ENCODE assay signal across 11 cellular contexts in the genomic region with DNA sequence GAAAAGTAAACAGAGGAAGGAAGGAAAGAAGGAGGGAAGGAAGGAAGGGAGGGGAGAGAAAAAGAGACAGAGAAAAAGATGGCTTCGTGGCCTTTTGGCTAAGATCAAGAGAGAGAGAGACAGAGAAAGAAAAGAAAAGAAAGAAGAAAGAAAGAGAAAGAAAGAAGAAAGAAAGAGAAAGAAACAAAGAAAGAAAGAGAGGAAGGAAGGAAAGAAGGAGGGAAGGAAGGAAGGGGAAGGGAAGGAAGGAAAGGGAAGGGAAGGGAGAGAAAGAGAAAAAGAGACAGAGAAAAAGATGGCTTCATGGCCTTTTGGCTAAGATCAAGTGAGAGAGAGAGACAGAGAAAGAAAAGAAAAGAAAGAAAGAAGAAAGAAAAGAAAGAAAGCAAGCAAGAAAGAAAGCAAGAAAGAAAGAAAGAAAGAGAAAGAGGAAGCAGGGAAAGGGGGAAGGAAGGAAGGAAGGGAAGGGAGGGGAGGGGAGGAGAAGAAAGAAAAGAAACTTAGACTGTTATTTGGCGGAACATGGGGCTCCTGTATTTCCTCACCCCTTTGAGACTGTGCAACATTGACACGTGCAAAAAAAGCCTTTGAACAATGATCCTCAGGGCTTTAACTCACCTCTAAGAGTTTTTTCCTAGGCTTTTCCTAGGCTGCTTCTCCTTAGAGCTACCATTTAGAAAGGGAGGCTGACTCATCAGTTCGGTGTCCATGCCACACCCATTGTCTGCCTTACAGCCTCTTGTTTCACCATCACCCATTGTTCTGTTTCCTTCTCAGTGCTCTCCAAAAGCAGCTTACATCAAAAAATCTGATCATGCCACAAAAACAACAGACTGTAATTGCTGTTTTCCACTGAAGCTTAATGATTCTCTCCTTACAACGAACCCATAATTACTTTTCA.
DNase-seq lines count a peak whose midpoint lies in the region; ATAC-seq and TF ChIP-seq lines count a peak whose summit lies in the region.
"Had no signal": no experiment of that assay in that cellular context is flagged by ENCODE, and none has a peak within 500 bp of the region (broad histone marks: within the 10 kb centered on the region; RNA-seq: fewer than 3 reads in every experiment).

No MANE protein-coding gene starts in this region.

- H3K9me3 Mint-ChIP-seq in type B pancreatic cell: no peaks in the 10 kb centered on the region
- no peaks in the 10 kb centered on the region for H3K9me3 Mint-ChIP-seq in CD4-positive, alpha-beta T cell

- no peak overlapping the region for H3K9ac ChIP-seq in NT2/D1 (ENCODE audit: insufficient read length, low read depth)

- no peaks in the 10 kb centered on the region for H3K36me3 Mint-ChIP-seq in type B pancreatic cell
- no peaks in the 10 kb centered on the region for H3K36me3 Mint-ChIP-seq in CD4-positive, alpha-beta T cell (ENCODE audit: low read depth)

- no peak overlapping the region for H3K4me3 Mint-ChIP-seq in type B pancreatic cell
- H3K4me3 Mint-ChIP-seq in CD4-positive, alpha-beta T cell: no peak overlapping the region

- no peaks in the 10 kb centered on the region for H3K27me3 Mint-ChIP-seq in type B pancreatic cell
- peaks cover 14% of the 10 kb centered on the region for H3K27me3 Mint-ChIP-seq in CD4-positive, alpha-beta T cell

- ATAC-seq in HG03457 (IDR thresholded peaks at IDR 0.05; ENCODE audit: unreplicated experiment): no peak
- ATAC-seq in CD4-positive, alpha-beta T cell (ENCODE audit: poor library complexity): no peak

- H3K4me1 Mint-ChIP-seq in type B pancreatic cell (ENCODE audit: unreplicated experiment): no peaks in the 10 kb centered on the region
- H3K4me1 Mint-ChIP-seq in CD4-positive, alpha-beta T cell (ENCODE audit: low read depth): no peaks in the 10 kb centered on the region

- DNase-seq in NCI-H2227 treated with DMSO at 0.1 percent for 48 hours (lab: John Stamatoyannopoulos, UW) (peak; percentile 10), NCI-H2227 (lab: John Stamatoyannopoulos, UW; ENCODE audit: unreplicated experiment) (no peak), NT2/D1 (ENCODE audit: low read depth, low spot score) (peak; percentile 23), fibroblast of gingiva (ENCODE audit: low read depth) (peak; percentile 32), type B pancreatic cell (ENCODE audit: extremely low spot score, unreplicated experiment) (no peak), NCI-H2029 treated with DMSO at 0.1 percent for 48 hours (lab: John Stamatoyannopoulos, UW) (no peak)
- DNase-seq in CD4-positive, alpha-beta T cell: no peak
- DNase-seq: hypothalamus, NCI-H2029, pancreas had no signal

- H3K9me3 ChIP-seq in NT2/D1 (ENCODE audit: insufficient read depth, low read length): no peaks in the 10 kb centered on the region
- H3K9me3 ChIP-seq in CD4-positive, alpha-beta T cell (ENCODE audit: control insufficient read depth, low read length): no peaks in the 10 kb centered on the region
- H3K9me3 ChIP-seq: pancreas had no signal

- intact Hi-C loops in CD4-positive, alpha-beta T cell (cut with DNase I, micrococcal nuclease): no loop called here

- H3K27ac Mint-ChIP-seq in type B pancreatic cell: peak overlapping the region; percentile 63
- H3K27ac Mint-ChIP-seq in CD4-positive, alpha-beta T cell: no peak overlapping the region

- H3K4me3 ChIP-seq in NT2/D1 (ENCODE audit: insufficient read length, low read depth): no peak overlapping the region
- H3K4me3 ChIP-seq: pancreas had no signal

- POLR2A ChIA-PET in CD4-positive, alpha-beta T cell (lab: Charles Lee): no interaction called here

- no peaks in the 10 kb centered on the region for H3K36me3 ChIP-seq in NT2/D1 (ENCODE audit: insufficient read depth, insufficient read length, low read length)
- H3K36me3 ChIP-seq: pancreas had no signal

- no peak overlapping the region for H3K27ac ChIP-seq in CD4-positive, alpha-beta T cell (ENCODE audit: low read depth, low read length)
- H3K27ac ChIP-seq: pancreas had no signal

- H3K4me1 ChIP-seq in NT2/D1 (ENCODE audit: insufficient read depth, insufficient read length): no peaks in the 10 kb centered on the region
- H3K4me1 ChIP-seq: pancreas had no signal

- no peaks in the 10 kb centered on the region for H3K27me3 ChIP-seq in NT2/D1 (ENCODE audit: insufficient read depth, insufficient read length)
- no peaks in the 10 kb centered on the region for H3K27me3 ChIP-seq in CD4-positive, alpha-beta T cell (ENCODE audit: control insufficient read depth, insufficient read depth, low read length)
- H3K27me3 ChIP-seq: pancreas had no signal

- CTCF ChIA-PET in CD4-positive, alpha-beta T cell (lab: Charles Lee): no interaction called here

- TF ChIP-seq CTCF in type B pancreatic cell (conservative IDR thresholded peaks at IDR 0.05): no peak
- no peak for TF ChIP-seq CTCF in CD4-positive, alpha-beta T cell (IDR thresholded peaks at IDR 0.05)

Comparison
In these comparisons a context has a peak if more than half of its experiments do, and no peak if none do; other contexts are left out.
1. DNase-seq: peak in NCI-H2227 treated with DMSO at 0.1 percent for 48 hours (single experiment), NT2/D1 (single experiment) and fibroblast of gingiva (single experiment); none in NCI-H2227 (single experiment), type B pancreatic cell (single experiment), NCI-H2029 treated with DMSO at 0.1 percent for 48 hours (single experiment) and CD4-positive, alpha-beta T cell (0 of 10).